Comparison of ENCODE assay signal across 8 cellular contexts in the genomic region with DNA sequence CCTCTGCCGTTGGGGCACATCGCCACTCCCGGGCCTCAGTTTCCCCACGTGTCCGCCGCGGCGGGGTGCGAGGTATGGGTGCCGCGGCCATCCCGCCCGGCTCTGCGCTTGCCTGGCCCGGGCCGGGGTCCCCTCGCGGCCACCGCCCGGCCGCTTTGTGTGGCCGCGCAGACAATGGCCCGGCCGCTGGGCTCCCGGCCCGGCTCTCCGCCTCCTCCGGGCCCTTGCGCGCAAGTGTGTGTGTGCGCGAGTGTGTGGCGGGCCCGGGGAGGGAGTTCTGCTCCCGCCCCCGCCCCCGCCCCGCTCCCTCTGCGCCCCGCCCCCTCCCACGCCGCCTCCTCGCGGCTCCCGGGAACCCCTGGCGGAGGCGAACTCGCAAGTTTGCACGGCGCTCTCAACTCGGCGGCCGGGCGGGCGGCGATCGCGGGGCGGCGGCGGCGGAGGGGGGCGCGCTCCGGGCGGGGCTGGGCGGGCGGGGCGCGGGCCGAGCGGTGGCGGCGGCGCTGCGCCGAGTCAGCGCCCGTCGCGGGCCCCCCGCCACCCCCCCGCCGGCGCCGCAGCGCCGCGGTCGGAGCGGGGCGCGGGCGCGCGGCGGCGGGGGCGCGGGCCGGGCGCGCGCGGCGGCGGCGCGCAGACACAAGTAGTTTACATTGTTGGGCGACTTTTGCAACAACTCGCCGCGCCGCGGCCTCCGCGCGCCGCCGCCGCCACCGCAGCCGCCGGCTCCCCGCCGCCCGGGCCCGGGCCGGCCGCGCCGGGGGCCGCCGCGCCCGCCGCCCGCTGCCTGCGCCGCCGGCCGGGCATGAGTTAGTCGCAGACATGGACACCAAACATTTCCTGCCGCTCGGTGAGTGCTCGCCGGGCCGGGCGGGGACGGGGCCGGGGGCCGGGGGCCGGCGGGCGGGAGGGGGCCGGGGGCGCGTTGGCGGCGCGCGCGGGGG. TPM values are rescaled to one million over a fixed set of nuclear protein-coding genes. Genes with fewer than 3 reads are reported as not detected.
DNase-seq lines count a peak whose midpoint lies in the region; ATAC-seq and TF ChIP-seq lines count a peak whose summit lies in the region.

A gene (plus strand): TSS at position 643 of the 941 bp plus-strand sequence. CDS start 177 bp downstream, at position 820.

- no peaks in the 10 kb centered on the region for H3K36me3 Mint-ChIP-seq in activated CD4-positive, alpha-beta memory T cell treated with anti-CD3 and anti-CD28 coated beads, Interleukin-2, amount 10 ng/mL, durations not matched to agents 7 days and 5 days (ENCODE audit: low read depth)

- CTCF ChIA-PET in activated CD4-positive, alpha-beta memory T cell treated with anti-CD3 and anti-CD28 coated beads, Interleukin-2, amount 10 ng/mL, durations not matched to agents 7 days and 5 days (lab: Charles Lee) = interaction anchor here (2.1 kb wide), 1 partner anchor 24 kb away, joined by 6 read pairs; no protein-coding TSS in a partner anchor

- peaks cover 9% of the 10 kb centered on the region for H3K4me1 Mint-ChIP-seq in activated CD4-positive, alpha-beta memory T cell treated with anti-CD3 and anti-CD28 coated beads, Interleukin-2, amount 10 ng/mL, durations not matched to agents 7 days and 5 days

- WGBS in liver = under 1% methylated on average over 164 of the region's 164 CpGs

- H3K27me3 Mint-ChIP-seq in activated CD4-positive, alpha-beta memory T cell treated with anti-CD3 and anti-CD28 coated beads, Interleukin-2, amount 10 ng/mL, durations not matched to agents 7 days and 5 days = peaks cover 38% of the 10 kb centered on the region

- H3K9me3 Mint-ChIP-seq in activated CD4-positive, alpha-beta memory T cell treated with anti-CD3 and anti-CD28 coated beads, Interleukin-2, amount 10 ng/mL, durations not matched to agents 7 days and 5 days = no peaks in the 10 kb centered on the region

- TF ChIP-seq CTCF in liver (IDR thresholded peaks at IDR 0.05; ENCODE audit: low read depth, low read length, missing input control) = peak; percentile 8

- TF ChIP-seq RAD21 in liver (IDR thresholded peaks at IDR 0.05) = peak; percentile 21 to 40

- H3K36me3 ChIP-seq in liver (ENCODE audit: control insufficient read depth in 4 of 4, insufficient read depth in 3 of 4, low read depth in 1 of 4, low read length in 3 of 4) = no peaks in the 10 kb centered on the region

- peaks cover 32 to 66% (median 49%) of the 10 kb centered on the region in 4 donors for H3K4me1 ChIP-seq in liver (ENCODE audit: control insufficient read depth in 4 of 4, insufficient read depth in 4 of 4, low read length in 3 of 4)

- peak within 1 kb of the TSS; percentile 52 for H3K4me3 Mint-ChIP-seq in activated CD4-positive, alpha-beta memory T cell treated with anti-CD3 and anti-CD28 coated beads, Interleukin-2, amount 10 ng/mL, durations not matched to agents 7 days and 5 days

- H3K27ac Mint-ChIP-seq in activated CD4-positive, alpha-beta memory T cell treated with anti-CD3 and anti-CD28 coated beads, Interleukin-2, amount 10 ng/mL, durations not matched to agents 7 days and 5 days = no peak within 1 kb of the TSS

- H3K9ac ChIP-seq in liver (ENCODE audit: low read depth in 1 of 2, low read length in 2 of 2) = peak within 1 kb of the TSS; percentile 98 to 100

- POLR2A ChIA-PET in activated CD4-positive, alpha-beta memory T cell treated with anti-CD3 and anti-CD28 coated beads, Interleukin-2, amount 10 ng/mL, durations not matched to agents 7 days and 5 days (lab: Charles Lee) = no interaction called here

- H3K27me3 ChIP-seq in liver (ENCODE audit: control insufficient read depth in 4 of 4, insufficient read depth in 4 of 4, low read length in 3 of 4) = no peaks in the 10 kb centered on the region

- peak within 1 kb of the TSS; percentile 81 to 93 (median 87) for H3K4me3 ChIP-seq in liver (ENCODE audit: low read depth in 1 of 3, low read length in 3 of 3)

- no peak for ATAC-seq in HG03025 (IDR thresholded peaks at IDR 0.05; ENCODE audit: low FRiP score, unreplicated experiment)

- no peaks in the 10 kb centered on the region for H3K9me3 ChIP-seq in liver (ENCODE audit: control insufficient read depth in 4 of 4, low read length in 3 of 4)

- peak; percentile 26 to 43 (median 36) for DNase-seq in activated CD4-positive, CD25-positive, alpha-beta regulatory T cell (lab: John Stamatoyannopoulos, UW)
- no peak for DNase-seq in activated CD4-positive, CD25-positive, alpha-beta regulatory T cell treated with anti-CD3 and anti-CD28 coated beads, Interleukin-2, amount 50 U/mL, for 72 hours
- DNase-seq in NCI-H2227 (lab: John Stamatoyannopoulos, UW; ENCODE audit: unreplicated experiment) (peak; percentile 87), ecto neural progenitor cell (ENCODE audit: low spot score) (peak; percentile 89)
- peak; percentile 35 for DNase-seq in activated CD4-positive, alpha-beta memory T cell treated with anti-CD3 and anti-CD28 coated beads, Interleukin-2, amount 10 ng/mL, durations not matched to agents 7 days and 5 days
- peak; percentile 65 for DNase-seq in stimulated activated CD4-positive, alpha-beta T cell treated with anti-CD3 and anti-CD28 coated beads, Interleukin-4, amount 100 ng/mL, for 1 hour

- peak within 1 kb of the TSS; percentile 100 for H3K27ac ChIP-seq in liver (ENCODE audit: low read depth in 1 of 2, low read length in 2 of 2)

TF ChIP-seq in liver, 16 proteins besides CTCF, POLR2A, EP300 and RAD21:
- TF ChIP-seq, protein P1, sequence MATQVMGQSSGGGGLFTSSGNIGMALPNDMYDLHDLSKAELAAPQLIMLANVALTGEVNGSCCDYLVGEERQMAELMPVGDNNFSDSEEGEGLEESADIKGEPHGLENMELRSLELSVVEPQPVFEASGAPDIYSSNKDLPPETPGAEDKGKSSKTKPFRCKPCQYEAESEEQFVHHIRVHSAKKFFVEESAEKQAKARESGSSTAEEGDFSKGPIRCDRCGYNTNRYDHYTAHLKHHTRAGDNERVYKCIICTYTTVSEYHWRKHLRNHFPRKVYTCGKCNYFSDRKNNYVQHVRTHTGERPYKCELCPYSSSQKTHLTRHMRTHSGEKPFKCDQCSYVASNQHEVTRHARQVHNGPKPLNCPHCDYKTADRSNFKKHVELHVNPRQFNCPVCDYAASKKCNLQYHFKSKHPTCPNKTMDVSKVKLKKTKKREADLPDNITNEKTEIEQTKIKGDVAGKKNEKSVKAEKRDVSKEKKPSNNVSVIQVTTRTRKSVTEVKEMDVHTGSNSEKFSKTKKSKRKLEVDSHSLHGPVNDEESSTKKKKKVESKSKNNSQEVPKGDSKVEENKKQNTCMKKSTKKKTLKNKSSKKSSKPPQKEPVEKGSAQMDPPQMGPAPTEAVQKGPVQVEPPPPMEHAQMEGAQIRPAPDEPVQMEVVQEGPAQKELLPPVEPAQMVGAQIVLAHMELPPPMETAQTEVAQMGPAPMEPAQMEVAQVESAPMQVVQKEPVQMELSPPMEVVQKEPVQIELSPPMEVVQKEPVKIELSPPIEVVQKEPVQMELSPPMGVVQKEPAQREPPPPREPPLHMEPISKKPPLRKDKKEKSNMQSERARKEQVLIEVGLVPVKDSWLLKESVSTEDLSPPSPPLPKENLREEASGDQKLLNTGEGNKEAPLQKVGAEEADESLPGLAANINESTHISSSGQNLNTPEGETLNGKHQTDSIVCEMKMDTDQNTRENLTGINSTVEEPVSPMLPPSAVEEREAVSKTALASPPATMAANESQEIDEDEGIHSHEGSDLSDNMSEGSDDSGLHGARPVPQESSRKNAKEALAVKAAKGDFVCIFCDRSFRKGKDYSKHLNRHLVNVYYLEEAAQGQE (IDR thresholded peaks at IDR 0.05) = peak; percentile 55
- TF ChIP-seq EGR1 (IDR thresholded peaks at IDR 0.05; ENCODE audit: low read depth in 2 of 2) (peak in 1 of 2 donors; percentile 26), SP1 (IDR thresholded peaks at IDR 0.05) (peak; percentile 5), HNF4A (conservative IDR thresholded peaks at IDR 0.05) (no peak), JUND (IDR thresholded peaks at IDR 0.05) (no peak)
- TF ChIP-seq, protein P2, sequence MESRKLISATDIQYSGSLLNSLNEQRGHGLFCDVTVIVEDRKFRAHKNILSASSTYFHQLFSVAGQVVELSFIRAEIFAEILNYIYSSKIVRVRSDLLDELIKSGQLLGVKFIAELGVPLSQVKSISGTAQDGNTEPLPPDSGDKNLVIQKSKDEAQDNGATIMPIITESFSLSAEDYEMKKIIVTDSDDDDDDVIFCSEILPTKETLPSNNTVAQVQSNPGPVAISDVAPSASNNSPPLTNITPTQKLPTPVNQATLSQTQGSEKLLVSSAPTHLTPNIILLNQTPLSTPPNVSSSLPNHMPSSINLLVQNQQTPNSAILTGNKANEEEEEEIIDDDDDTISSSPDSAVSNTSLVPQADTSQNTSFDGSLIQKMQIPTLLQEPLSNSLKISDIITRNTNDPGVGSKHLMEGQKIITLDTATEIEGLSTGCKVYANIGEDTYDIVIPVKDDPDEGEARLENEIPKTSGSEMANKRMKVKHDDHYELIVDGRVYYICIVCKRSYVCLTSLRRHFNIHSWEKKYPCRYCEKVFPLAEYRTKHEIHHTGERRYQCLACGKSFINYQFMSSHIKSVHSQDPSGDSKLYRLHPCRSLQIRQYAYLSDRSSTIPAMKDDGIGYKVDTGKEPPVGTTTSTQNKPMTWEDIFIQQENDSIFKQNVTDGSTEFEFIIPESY (IDR thresholded peaks at IDR 0.05) = no peak

RNA-seq across cellular contexts. Expression of the gene that starts here (rescaled TPM):
- 1 to 10 TPM; 7.0 to 7.8 TPM for total RNA-seq in activated CD4-positive, alpha-beta memory T cell treated with anti-CD3 and anti-CD28 coated beads, Interleukin-2, amount 10 ng/mL, durations not matched to agents 7 days and 5 days
- total RNA-seq in liver = 100 to 1,000 TPM in 1 of 2 donors, 10 to 100 TPM in 1; 41.5 to 116 TPM
- polyA plus RNA-seq in liver = 100 to 1,000 TPM in 1 of 2 donors, 10 to 100 TPM in 1; 46.8 to 101 TPM

Comparison
In these comparisons a context has a peak if more than half of its experiments do, and no peak if none do; other contexts are left out.
1. RNA of the gene that starts here (total RNA-seq): 41.5 to 116 TPM in liver; 7.0 to 7.8 TPM in activated CD4-positive, alpha-beta memory T cell treated with anti-CD3 and anti-CD28 coated beads, Interleukin-2, amount 10 ng/mL, durations not matched to agents 7 days and 5 days; every median in the first group is over 4 times any median in the second.